33 cellular contexts compared by ENCODE assay signal in the genomic region with DNA sequence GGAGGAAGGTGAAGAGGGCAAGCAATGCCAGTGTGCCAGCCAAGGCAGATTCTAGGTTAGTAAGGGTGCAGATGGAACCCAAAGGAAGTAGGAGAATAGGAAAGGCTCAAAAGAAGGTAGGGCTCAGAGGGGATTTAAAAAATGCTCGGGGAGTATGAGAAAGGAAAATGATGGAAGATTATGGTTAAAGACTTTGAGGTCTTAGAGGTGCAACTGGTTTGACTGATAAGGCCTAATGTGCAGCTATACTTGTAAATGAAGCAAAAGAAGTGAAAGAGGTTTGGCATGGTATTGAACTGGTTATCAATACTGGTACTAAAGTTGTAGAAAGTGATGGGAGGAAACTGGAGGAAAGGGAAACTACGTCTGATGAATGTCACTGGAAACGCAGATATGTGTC.
"Had no signal": no experiment of that assay in that cellular context is flagged by ENCODE, and none has a peak within 500 bp of the region (broad histone marks: within the 10 kb centered on the region; RNA-seq: fewer than 3 reads in every experiment).

No MANE protein-coding gene starts in this region.

- H3K4me3 Mint-ChIP-seq: activated CD4-positive, alpha-beta memory T cell treated with anti-CD3 and anti-CD28 coated beads, Interleukin-2, amount 10 ng/mL, durations not matched to agents 7 days and 5 days; activated CD8-positive, alpha-beta memory T cell treated with anti-CD3 and anti-CD28 coated beads, Interleukin-2, amount 10 ng/mL, durations not matched to agents 7 days and 5 days; activated naive CD4-positive, alpha-beta T cell treated with anti-CD3 and anti-CD28 coated beads, Interleukin-2, amount 50 U/mL, for 24 hours; brain; T-cell had no signal

- ATAC-seq: activated CD8-positive, alpha-beta memory T cell treated with anti-CD3 and anti-CD28 coated beads, Interleukin-2, amount 10 ng/mL, durations not matched to agents 7 days and 5 days; Right ventricle myocardium inferior; SK-N-SH treated with all-trans-retinoic acid at 6 μM for 48 hours; T-cell had no signal

- FAIRE-seq: bronchial epithelial cell, colon, RCC 7860, TTC549 had no signal

- H3K9me3 Mint-ChIP-seq: T-cell had no signal

- DNase-seq: activated CD4-positive, alpha-beta memory T cell treated with anti-CD3 and anti-CD28 coated beads, Interleukin-2, amount 10 ng/mL, durations not matched to agents 7 days and 5 days; activated CD4-positive, alpha-beta T cell treated with anti-CD3 and anti-CD28 coated beads for 1 hour; activated CD4-positive, alpha-beta T cell treated with anti-CD3 and anti-CD28 coated beads for 48 hours; activated CD4-positive, CD25-positive, alpha-beta regulatory T cell; activated CD8-positive, alpha-beta memory T cell treated with anti-CD3 and anti-CD28 coated beads for 24 hours; activated CD8-positive, alpha-beta memory T cell treated with anti-CD3 and anti-CD28 coated beads, Interleukin-2, amount 10 ng/mL, durations not matched to agents 7 days and 5 days; activated CD8-positive, alpha-beta memory T cell treated with anti-CD3 and anti-CD28 coated beads, Interleukin-2, amount 50 U/mL, for 48 hours; activated gamma-delta T cell; activated naive CD4-positive, alpha-beta T cell treated with Interleukin-2 at 50 U/mL for 16 hours; amygdala; caudate nucleus; MM.1S; MV-4-11; NCI-H1092; NCI-H1436 treated with DMSO at 0.1 percent for 48 hours; NCI-H1694 treated with DMSO at 0.1 percent for 48 hours; NCI-H2029; NCI-H345; NCI-H524 treated with DMSO at 0.1 percent for 48 hours; NK-92 treated with Interleukin-12 subunit alpha and Interleukin-12 subunit beta, amount 100 ng/mL, for 24 hours; PC-9; SIG-M5; T-cell; WERI-Rb-1 had no signal

- H3K27ac Mint-ChIP-seq: activated CD4-positive, alpha-beta memory T cell treated with anti-CD3 and anti-CD28 coated beads, Interleukin-2, amount 10 ng/mL, durations not matched to agents 7 days and 5 days; activated CD8-positive, alpha-beta memory T cell treated with anti-CD3 and anti-CD28 coated beads, Interleukin-2, amount 10 ng/mL, durations not matched to agents 7 days and 5 days; activated naive CD4-positive, alpha-beta T cell treated with anti-CD3 and anti-CD28 coated beads, Interleukin-2, amount 50 U/mL, for 24 hours; activated T-helper 2 cell treated with anti-CD3 and anti-CD28 coated beads, Interferon-gamma antibody, Interleukin-2, Interleukin-4, amounts not matched to agents 10 μg/mL and 5 μg/mL and 100 μg/mL, durations not matched to agents 14 hours and 24 hours and 36 hours; brain; T-cell had no signal

- H3K27me3 Mint-ChIP-seq: activated CD4-positive, alpha-beta memory T cell treated with anti-CD3 and anti-CD28 coated beads, Interleukin-2, amount 10 ng/mL, durations not matched to agents 7 days and 5 days; activated CD8-positive, alpha-beta memory T cell treated with anti-CD3 and anti-CD28 coated beads, Interleukin-2, amount 10 ng/mL, durations not matched to agents 7 days and 5 days; activated naive CD4-positive, alpha-beta T cell treated with anti-CD3 and anti-CD28 coated beads, Interleukin-2, amount 50 U/mL, for 24 hours; brain; T-cell had no signal
